10 cellular contexts compared by ENCODE assay signal in genomic region chr10:8404721-8405120, GRCh38.
DNase-seq lines count a peak whose midpoint lies in the region; ATAC-seq, FAIRE-seq and TF ChIP-seq lines count a peak whose summit lies in the region.
"Had no signal": no experiment of that assay in that cellular context is flagged by ENCODE, and none has a peak within 500 bp of the region (broad histone marks: within the 10 kb centered on the region; RNA-seq: fewer than 3 reads in every experiment).

No MANE protein-coding gene starts in this region.

- in situ Hi-C loops in GM13976 (cut with MboI; ENCODE audit: low sequenced_read_pairs, unreplicated experiment), result no loop called here
- in situ Hi-C loops in gastrocnemius medialis (cut with MboI; ENCODE audit: low sequenced_read_pairs in 4 of 4), result no loop called here

- H3K4me3 ChIP-seq in breast epithelium, result peak overlapping the region in 2 of 3 donors; percentile 13 to 39
- no peak overlapping the region for H3K4me3 ChIP-seq in gastrocnemius medialis

- TF ChIP-seq POLR2A in breast epithelium (IDR thresholded peaks at IDR 0.05) (no peak), gastrocnemius medialis (IDR thresholded peaks at IDR 0.05) (no peak)

- no peaks in the 10 kb centered on the region for H3K27me3 ChIP-seq in breast epithelium
- no peaks in the 10 kb centered on the region for H3K27me3 ChIP-seq in gastrocnemius medialis

- H3K27ac ChIP-seq in breast epithelium (peak overlapping the region; percentile 63 to 77), gastrocnemius medialis (no peak overlapping the region)
- H3K27ac ChIP-seq: VCaP had no signal

- TF ChIP-seq CTCF in GM13976 (IDR thresholded peaks at IDR 0.05; ENCODE audit: borderline replicate concordance, control extremely low read depth, extremely low read depth, insufficient read depth, missing control alignments) (no peak), breast epithelium (IDR thresholded peaks at IDR 0.05) (no peak), gastrocnemius medialis (IDR thresholded peaks at IDR 0.05 in 4 of 5, conservative IDR thresholded peaks at IDR 0.05 in 1 of 5) (no peak)

- H3K4me1 ChIP-seq in breast epithelium (no peaks in the 10 kb centered on the region), gastrocnemius medialis (no peaks in the 10 kb centered on the region)

- no peak for FAIRE-seq in HTR-8/SVneo (lab: Jason Lieb, UNC)
- FAIRE-seq: GM18507 had no signal

- H3K36me3 ChIP-seq in breast epithelium, result no peaks in the 10 kb centered on the region
- no peaks in the 10 kb centered on the region for H3K36me3 ChIP-seq in gastrocnemius medialis

- DNase-seq in GM13976 (ENCODE audit: low spot score), result peak; percentile 20
- peak; percentile 71 for DNase-seq in HT1080 (ENCODE audit: low read depth)
- DNase-seq in breast epithelium (ENCODE audit: low spot score in 2 of 2), result no peak
- no peak for DNase-seq in NCI-H2107 (lab: John Stamatoyannopoulos, UW)
- no peak for DNase-seq in left lobe of liver (ENCODE audit: low spot score)
- no peak for DNase-seq in gastrocnemius medialis
- DNase-seq in HTR-8/SVneo (ENCODE audit: insufficient read length, low spot score), result no peak

- H3K9me3 ChIP-seq in breast epithelium (no peaks in the 10 kb centered on the region), gastrocnemius medialis (no peaks in the 10 kb centered on the region)

- intact Hi-C loops in breast epithelium (cut with DNase I; ENCODE audit: low total_unique reads) (loop anchor here (10.0 kb wide), 1 partner anchor 340 kb away; no protein-coding TSS in a partner anchor), gastrocnemius medialis (cut with DNase I; ENCODE audit: low total_unique reads) (no loop called here)

- ATAC-seq in GM21528 (IDR thresholded peaks at IDR 0.05; ENCODE audit: low FRiP score, unreplicated experiment) (peak; percentile 60), left lobe of liver (no peak), gastrocnemius medialis (no peak)

Comparison
In these comparisons a context has a peak if more than half of its experiments do, and no peak if none do; other contexts are left out.
1. DNase-seq: peak in GM13976 (single experiment) and HT1080 (single experiment); none in breast epithelium (0 of 2), NCI-H2107 (single experiment), left lobe of liver (single experiment), gastrocnemius medialis (0 of 2) and HTR-8/SVneo (single experiment).
2. H3K27ac ChIP-seq: peak in breast epithelium (2 of 2); none in gastrocnemius medialis (0 of 4).
3. H3K4me3 ChIP-seq: peak in breast epithelium (2 of 3); none in gastrocnemius medialis (0 of 4).